In the genomic region with DNA sequence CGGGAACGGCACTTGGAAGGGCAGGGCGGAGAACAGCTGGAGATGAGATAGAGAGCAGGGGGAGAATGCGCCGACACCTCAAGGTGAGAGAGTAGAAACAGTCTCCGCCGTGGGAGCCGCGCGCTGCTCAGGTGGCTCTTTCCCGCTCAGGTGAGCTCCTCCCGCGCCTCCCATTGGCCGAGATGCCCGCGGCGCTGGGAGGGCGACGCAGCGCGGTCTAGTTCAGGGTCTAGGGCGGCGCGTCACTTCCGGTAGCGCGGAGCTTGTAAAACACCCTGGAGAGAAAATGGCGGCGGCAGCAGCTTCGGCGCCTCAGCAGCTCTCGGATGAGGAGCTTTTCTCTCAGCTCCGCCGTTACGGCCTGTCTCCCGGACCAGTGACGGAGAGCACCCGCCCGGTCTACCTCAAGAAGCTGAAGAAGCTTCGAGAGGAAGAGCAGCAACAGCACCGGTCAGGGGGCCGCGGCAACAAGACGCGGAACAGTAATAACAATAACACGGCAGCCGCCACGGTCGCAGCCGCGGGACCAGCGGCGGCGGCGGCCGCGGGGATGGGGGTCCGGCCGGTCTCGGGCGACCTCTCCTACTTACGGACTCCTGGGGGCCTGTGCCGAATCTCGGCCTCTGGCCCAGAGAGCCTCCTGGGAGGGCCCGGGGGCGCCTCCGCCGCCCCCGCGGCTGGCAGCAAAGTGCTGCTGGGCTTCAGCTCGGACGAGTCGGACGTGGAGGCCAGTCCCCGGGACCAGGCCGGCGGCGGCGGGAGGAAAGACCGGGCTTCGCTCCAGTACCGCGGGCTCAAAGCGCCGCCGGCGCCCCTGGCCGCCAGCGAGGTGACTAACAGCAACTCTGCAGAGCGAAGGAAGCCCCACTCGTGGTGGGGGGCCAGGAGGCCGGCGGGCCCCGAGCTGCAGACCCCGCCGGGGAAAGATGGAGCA, we compare ENCODE assay signal across 8 cellular contexts. TPM values are rescaled to one million over a fixed set of nuclear protein-coding genes. Genes with fewer than 3 reads are reported as not detected.
DNase-seq lines count a peak whose midpoint lies in the region; ATAC-seq and TF ChIP-seq lines count a peak whose summit lies in the region.

Gene LEMD3 (plus strand): TSS at position 273 of the 934 bp plus-strand sequence. CDS start 14 bp downstream, at position 287.

- DNase-seq in C1 segment of cervical spinal cord (lab: John Stamatoyannopoulos, UW) (peak; percentile 31 to 91 (median 84)), NCI-H526 treated with DMSO at 0.1 percent for 48 hours (lab: John Stamatoyannopoulos, UW) (peak; percentile 91), colonic mucosa (peak; percentile 95)
- peak; percentile 98 for DNase-seq in activated CD4-positive, alpha-beta T cell treated with anti-CD3 and anti-CD28 coated beads, Interleukin-2, amount 10 ng/mL, durations not matched to agents 24 days and 14 days
- peak; percentile 80 to 86 (median 82) for DNase-seq in stimulated activated CD4-positive, alpha-beta T cell treated with anti-CD3 and anti-CD28 coated beads, Interleukin-1b, Interleukin-23, amount 100 ng/mL, for 24 hours (ENCODE audit: low read depth in 4 of 4, low spot score in 1 of 4)

- H3K9ac ChIP-seq in colonic mucosa (ENCODE audit: low read depth in 2 of 2, low read length in 2 of 2) = peak within 1 kb of the TSS; percentile 91 to 93

- peak within 1 kb of the TSS; percentile 91 for H3K4me3 Mint-ChIP-seq in activated CD4-positive, alpha-beta T cell treated with anti-CD3 and anti-CD28 coated beads, Interleukin-2, amount 10 ng/mL, durations not matched to agents 24 days and 14 days

- peaks cover 2% of the 10 kb centered on the region for H3K27me3 Mint-ChIP-seq in activated CD4-positive, alpha-beta T cell treated with anti-CD3 and anti-CD28 coated beads, Interleukin-2, amount 10 ng/mL, durations not matched to agents 24 days and 14 days

- peak within 1 kb of the TSS; percentile 89 for H3K4me3 ChIP-seq in colonic mucosa

- peak within 1 kb of the TSS; percentile 90 for H3K27ac ChIP-seq in colonic mucosa
- peak within 1 kb of the TSS; percentile 95 for H3K27ac ChIP-seq in layer of hippocampus (ENCODE audit: low read depth, low read length)

- TF ChIP-seq CTCF in colonic mucosa (IDR thresholded peaks at IDR 0.05) = no peak

- H3K4me1 ChIP-seq in colonic mucosa = peaks cover 14% of the 10 kb centered on the region

- peaks cover 27% of the 10 kb centered on the region for H3K36me3 Mint-ChIP-seq in activated CD4-positive, alpha-beta T cell treated with anti-CD3 and anti-CD28 coated beads, Interleukin-2, amount 10 ng/mL, durations not matched to agents 24 days and 14 days (ENCODE audit: low read depth)

- H3K36me3 ChIP-seq in colonic mucosa = no peaks in the 10 kb centered on the region

- H3K9me3 Mint-ChIP-seq in activated CD4-positive, alpha-beta T cell treated with anti-CD3 and anti-CD28 coated beads, Interleukin-2, amount 10 ng/mL, durations not matched to agents 24 days and 14 days = no peaks in the 10 kb centered on the region

- H3K27me3 ChIP-seq in colonic mucosa (no peaks in the 10 kb centered on the region), layer of hippocampus (ENCODE audit: control insufficient read depth, insufficient read depth, low read length) (no peaks in the 10 kb centered on the region)

- H3K27ac Mint-ChIP-seq in activated CD4-positive, alpha-beta T cell treated with anti-CD3 and anti-CD28 coated beads, Interleukin-2, amount 10 ng/mL, durations not matched to agents 24 days and 14 days = peak within 1 kb of the TSS; percentile 99

- ATAC-seq in GM19351 (IDR thresholded peaks at IDR 0.05; ENCODE audit: unreplicated experiment) (peak; percentile 87), HG03520 (IDR thresholded peaks at IDR 0.05; ENCODE audit: unreplicated experiment) (peak; percentile 91)

- intact Hi-C loops in activated CD4-positive, alpha-beta T cell treated with anti-CD3 and anti-CD28 coated beads, Interleukin-2, amount 10 ng/mL, durations not matched to agents 24 days and 14 days (cut with micrococcal nuclease) = loop anchor here (1.0 to 5.0 kb wide), 6 partner anchors 13 to 1133 kb away; partner anchors contain the start of genes HELB and RASSF3
- intact Hi-C loops in colonic mucosa (cut with DNase I) = no loop called here

- peaks cover 28% of the 10 kb centered on the region for H3K4me1 Mint-ChIP-seq in activated CD4-positive, alpha-beta T cell treated with anti-CD3 and anti-CD28 coated beads, Interleukin-2, amount 10 ng/mL, durations not matched to agents 24 days and 14 days

- H3K9me3 ChIP-seq in colonic mucosa = no peaks in the 10 kb centered on the region

RNA-seq across cellular contexts. Expression of gene LEMD3, which starts in this region (rescaled TPM):
- total RNA-seq in activated CD4-positive, alpha-beta T cell treated with anti-CD3 and anti-CD28 coated beads, Interleukin-2, amount 10 ng/mL, durations not matched to agents 24 days and 14 days = 28.9 and 30.0 TPM in 2 replicates
- 10 to 100 TPM; 28.9 to 35.6 TPM for total RNA-seq in colonic mucosa

Comparison
In these comparisons a context has a peak if more than half of its experiments do, and no peak if none do; other contexts are left out.
1. Peak in every context shown above with its lines: DNase-seq, ATAC-seq, H3K4me3 ChIP-seq and H3K27ac ChIP-seq.